Comparison of ENCODE assay signal across 8 cellular contexts in genomic region chr1:58781541-58782307, GRCh38.
DNase-seq lines count a peak whose midpoint lies in the region; ATAC-seq, FAIRE-seq and TF ChIP-seq lines count a peak whose summit lies in the region.

No MANE protein-coding gene starts in this region.

- POLR2A ChIA-PET in GM10248 (lab: Yijun Ruan, JAX): interaction anchor here (1.1 to 1.2 kb wide), 2 partner anchors 9 to 121 kb away, joined by 3 to 4 read pairs; no protein-coding TSS in a partner anchor

- ATAC-seq in GM19452 (IDR thresholded peaks at IDR 0.05; ENCODE audit: unreplicated experiment): no peak

- DNase-seq in GM10248 (ENCODE audit: extremely low spot score): peak; percentile 54
- DNase-seq in NCI-H146 treated with DMSO at 0.1 percent for 48 hours (lab: John Stamatoyannopoulos, UW; ENCODE audit: unreplicated experiment): peak; percentile 46
- DNase-seq in WERI-Rb-1: peak; percentile 53
- DNase-seq in cerebellar cortex (ENCODE audit: low spot score): peak; percentile 49
- DNase-seq in kidney glomerular epithelial cell (lab: John Stamatoyannopoulos, UW): peak; percentile 42
- peak; percentile 1 to 4 for DNase-seq in stimulated activated CD4-positive, alpha-beta T cell treated with anti-CD3 and anti-CD28 coated beads, Interleukin-1b, Interleukin-23, amount 100 ng/mL, for 1 hour (ENCODE audit: low read depth in 2 of 2)
- DNase-seq in H54 (ENCODE audit: insufficient read length, low spot score): no peak

- CTCF ChIA-PET in GM10248 (lab: Yijun Ruan, JAX): interaction anchor here (0.6 to 1.9 kb wide), 4 partner anchors 15 to 73 kb away, joined by 3 to 5 read pairs (median 4); no protein-coding TSS in a partner anchor

- no peak for FAIRE-seq in H54 (lab: Jason Lieb, UNC)

- peak overlapping the region; percentile 96 for H3K27ac ChIP-seq in WERI-Rb-1

- no peaks in the 10 kb centered on the region for H3K27me3 ChIP-seq in WERI-Rb-1 (ENCODE audit: insufficient read depth, low read depth, severe bottlenecking)

- TF ChIP-seq POLR2A in H54 (IDR thresholded peaks at IDR 0.05; ENCODE audit: low read depth, low read length): no peak

- peak overlapping the region; percentile 72 for H3K4me3 ChIP-seq in WERI-Rb-1 (ENCODE audit: low read depth, low read length)

- TF ChIP-seq CTCF in GM10248 (IDR thresholded peaks at IDR 0.05; ENCODE audit: control extremely low read depth, extremely low read depth, low read depth, missing control alignments) (peak; percentile 48), WERI-Rb-1 (IDR thresholded peaks at IDR 0.05; ENCODE audit: low read depth, low read length) (peak; percentile 66)

- H3K36me3 ChIP-seq in WERI-Rb-1: peaks cover 28% of the 10 kb centered on the region

- H3K9me3 ChIP-seq in WERI-Rb-1 (ENCODE audit: severe bottlenecking): no peaks in the 10 kb centered on the region
